In the genomic region with DNA sequence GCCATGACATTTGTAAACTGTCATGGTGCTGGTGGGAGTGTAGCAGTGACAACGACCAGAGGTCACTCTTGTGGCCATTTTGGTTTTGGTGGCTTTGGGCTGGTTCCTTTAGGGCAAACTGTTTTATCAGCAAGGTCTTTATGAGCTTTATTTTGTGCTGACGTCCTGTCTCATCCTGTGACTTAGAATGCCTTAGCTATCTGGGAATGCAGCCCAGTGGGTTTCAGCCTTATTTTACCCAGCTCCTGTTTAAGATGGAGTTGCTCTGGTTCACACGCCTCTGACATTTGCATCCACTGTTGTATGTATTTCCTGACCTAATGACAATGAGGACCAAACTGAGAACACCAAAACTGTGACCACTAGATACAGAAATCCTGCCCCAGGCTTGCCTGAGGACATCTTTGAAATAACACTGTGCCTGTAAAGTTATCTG, we compare ENCODE assay signal across 15 cellular contexts. TPM values are rescaled to one million over a fixed set of nuclear protein-coding genes. Genes with fewer than 3 reads are reported as not detected.
DNase-seq lines count a peak whose midpoint lies in the region; ATAC-seq and TF ChIP-seq lines count a peak whose summit lies in the region.
"Had no signal": no experiment of that assay in that cellular context is flagged by ENCODE, and none has a peak within 500 bp of the region (broad histone marks: within the 10 kb centered on the region; RNA-seq: fewer than 3 reads in every experiment).

No MANE protein-coding gene starts in this region.

- H3K4me3 Mint-ChIP-seq in CD14-positive monocyte (peak overlapping the region in 1 of 2 donors; percentile 71), HFFc6 (no peak overlapping the region), natural killer cell (peak overlapping the region; percentile 65)
- no peak overlapping the region for H3K4me3 Mint-ChIP-seq in activated naive CD8-positive, alpha-beta T cell treated with anti-CD3 and anti-CD28 coated beads, Interleukin-2, amount 10 ng/mL, durations not matched to agents 7 days and 5 days

- no peak for DNase-seq in CD14-positive monocyte (ENCODE audit: low spot score)
- DNase-seq in HFFc6 = no peak
- no peak for DNase-seq in activated naive CD8-positive, alpha-beta T cell treated with anti-CD3 and anti-CD28 coated beads, Interleukin-2, amount 10 ng/mL, durations not matched to agents 7 days and 5 days
- no peak for DNase-seq in natural killer cell
- DNase-seq in SIG-M5 (lab: John Stamatoyannopoulos, UW) = no peak
- DNase-seq in cardiac septum (ENCODE audit: low spot score) = no peak
- no peak for DNase-seq in NCI-H146 (lab: John Stamatoyannopoulos, UW)
- DNase-seq: activated effector memory CD4-positive, alpha-beta T cell treated with anti-CD3 and anti-CD28 coated beads, Interleukin-2, amount 50 U/mL, for 16 hours; caudate nucleus; glutamatergic neuron; islet precursor cell; NCI-H345; stimulated activated CD8-positive, alpha-beta memory T cell treated with anti-CD3 and anti-CD28 coated beads, Interleukin-4, amount 100 ng/mL, for 48 hours; uterus had no signal

- TF ChIP-seq CTCF in CD14-positive monocyte (IDR thresholded peaks at IDR 0.05) (no peak), HFFc6 (IDR thresholded peaks at IDR 0.05) (no peak), natural killer cell (IDR thresholded peaks at IDR 0.05) (no peak)

- POLR2A ChIA-PET in activated naive CD8-positive, alpha-beta T cell treated with anti-CD3 and anti-CD28 coated beads, Interleukin-2, amount 10 ng/mL, durations not matched to agents 7 days and 5 days (lab: Charles Lee) = interaction anchor here (1.4 kb wide), 1 partner anchor 35 kb away, joined by 5 read pairs; no protein-coding TSS in a partner anchor

- peaks cover 69% of the 10 kb centered on the region for H3K4me1 Mint-ChIP-seq in CD14-positive monocyte
- peaks cover 42% of the 10 kb centered on the region for H3K4me1 Mint-ChIP-seq in HFFc6 (ENCODE audit: low read depth)
- H3K4me1 Mint-ChIP-seq in activated naive CD8-positive, alpha-beta T cell treated with anti-CD3 and anti-CD28 coated beads, Interleukin-2, amount 10 ng/mL, durations not matched to agents 7 days and 5 days = peaks cover 38% of the 10 kb centered on the region
- H3K4me1 Mint-ChIP-seq in natural killer cell = peaks cover 52 to 70% of the 10 kb centered on the region in 2 donors

- H3K36me3 Mint-ChIP-seq in CD14-positive monocyte (peaks cover 32 to 52% of the 10 kb centered on the region in 2 donors), HFFc6 (ENCODE audit: low read depth) (no peaks in the 10 kb centered on the region), natural killer cell (peaks cover 8% of the 10 kb centered on the region)
- peaks cover 24% of the 10 kb centered on the region for H3K36me3 Mint-ChIP-seq in activated naive CD8-positive, alpha-beta T cell treated with anti-CD3 and anti-CD28 coated beads, Interleukin-2, amount 10 ng/mL, durations not matched to agents 7 days and 5 days

- peak overlapping the region; percentile 71 to 93 (median 87) for H3K27ac Mint-ChIP-seq in CD14-positive monocyte
- peak overlapping the region; percentile 41 for H3K27ac Mint-ChIP-seq in HFFc6
- peak overlapping the region; percentile 4 for H3K27ac Mint-ChIP-seq in activated naive CD8-positive, alpha-beta T cell treated with anti-CD3 and anti-CD28 coated beads, Interleukin-2, amount 10 ng/mL, durations not matched to agents 7 days and 5 days
- peak overlapping the region; percentile 77 to 92 for H3K27ac Mint-ChIP-seq in natural killer cell

- ATAC-seq in activated naive CD8-positive, alpha-beta T cell treated with anti-CD3 and anti-CD28 coated beads, Interleukin-2, amount 10 ng/mL, durations not matched to agents 7 days and 5 days (ENCODE audit: low read depth) = no peak
- ATAC-seq in natural killer cell = peak in 2 of 3 donors; percentile 6 to 20
- ATAC-seq in HG03442 (IDR thresholded peaks at IDR 0.05; ENCODE audit: unreplicated experiment) = no peak

- no peaks in the 10 kb centered on the region for H3K9me3 Mint-ChIP-seq in CD14-positive monocyte
- H3K9me3 Mint-ChIP-seq in HFFc6 = no peaks in the 10 kb centered on the region
- H3K9me3 Mint-ChIP-seq in activated naive CD8-positive, alpha-beta T cell treated with anti-CD3 and anti-CD28 coated beads, Interleukin-2, amount 10 ng/mL, durations not matched to agents 7 days and 5 days = no peaks in the 10 kb centered on the region
- H3K9me3 Mint-ChIP-seq in natural killer cell = no peaks in the 10 kb centered on the region

- H3K27me3 Mint-ChIP-seq in CD14-positive monocyte (ENCODE audit: low read depth in 3 of 3) (no peaks in the 10 kb centered on the region), HFFc6 (ENCODE audit: insufficient read depth) (no peaks in the 10 kb centered on the region), natural killer cell (ENCODE audit: low read depth in 2 of 2) (no peaks in the 10 kb centered on the region)
- H3K27me3 Mint-ChIP-seq in activated naive CD8-positive, alpha-beta T cell treated with anti-CD3 and anti-CD28 coated beads, Interleukin-2, amount 10 ng/mL, durations not matched to agents 7 days and 5 days = no peaks in the 10 kb centered on the region

- intact Hi-C loops in CD14-positive monocyte (cut with micrococcal nuclease) (no loop called here), natural killer cell (cut with micrococcal nuclease) (no loop called here), cardiac septum (cut with DNase I) (loop anchor here (5.0 kb wide), 1 partner anchor 35 kb away; no protein-coding TSS in a partner anchor)

RNA-seq across cellular contexts. Expression of a gene that starts 37.6 kb away (rescaled TPM):
- 10 to 100 TPM; 58.9 to 77.3 TPM for polyA plus RNA-seq in CD14-positive monocyte
- 10 to 100 TPM; 24.7 to 38.4 (median 33.2) TPM for total RNA-seq in HFFc6 (2021; fragmentation: NEBNext Ultra II Directional; extraction: Animal tissue kit (Norgen Biotek cat#: 25700))
- total RNA-seq in activated naive CD8-positive, alpha-beta T cell treated with anti-CD3 and anti-CD28 coated beads, Interleukin-2, amount 10 ng/mL, durations not matched to agents 7 days and 5 days = 100 to 1,000 TPM; 111 TPM
- total RNA-seq in natural killer cell (100 to 1,000 TPM; 128 to 155 (median 137) TPM), cardiac septum (8.7 TPM)

RNA-seq across cellular contexts. Expression of a gene that starts 50.4 kb away (rescaled TPM):
- polyA plus RNA-seq in CD14-positive monocyte = 10 to 100 TPM; 54.8 to 57.1 TPM
- total RNA-seq in HFFc6 (2021; fragmentation: NEBNext Ultra II Directional; extraction: Animal tissue kit (Norgen Biotek cat#: 25700)) = 10 to 100 TPM; 23.7 to 38.7 (median 33.6) TPM
- 10 to 100 TPM; 17.9 to 19.1 TPM for total RNA-seq in activated naive CD8-positive, alpha-beta T cell treated with anti-CD3 and anti-CD28 coated beads, Interleukin-2, amount 10 ng/mL, durations not matched to agents 7 days and 5 days
- total RNA-seq in natural killer cell = 10 to 100 TPM in 1 of 3 donors, 1 to 10 TPM in 2; 8.6 to 12.4 (median 9.9) TPM
- 7.7 TPM for total RNA-seq in cardiac septum

Comparison
In these comparisons a context has a peak if more than half of its experiments do, and no peak if none do; other contexts are left out.
1. H3K27ac Mint-ChIP-seq: peak in every context shown above with its lines; median percentile 87 in CD14-positive monocyte; 84 in natural killer cell; 41 in HFFc6; 4 in activated naive CD8-positive, alpha-beta T cell treated with anti-CD3 and anti-CD28 coated beads, Interleukin-2, amount 10 ng/mL, durations not matched to agents 7 days and 5 days.
2. ATAC-seq: peak in natural killer cell (2 of 3); none in activated naive CD8-positive, alpha-beta T cell treated with anti-CD3 and anti-CD28 coated beads, Interleukin-2, amount 10 ng/mL, durations not matched to agents 7 days and 5 days (single experiment) and HG03442 (single experiment).